ENCODE assay signal across 19 cellular contexts in genomic region chr10:4617626-4618025, GRCh38.
DNase-seq lines count a peak whose midpoint lies in the region; ATAC-seq, FAIRE-seq and TF ChIP-seq lines count a peak whose summit lies in the region.
"Had no signal": no experiment of that assay in that cellular context is flagged by ENCODE, and none has a peak within 500 bp of the region (broad histone marks: within the 10 kb centered on the region; RNA-seq: fewer than 3 reads in every experiment).

No MANE protein-coding gene starts in this region.

- CTCF ChIA-PET in GM12878 (lab: Yijun Ruan, JAX): interaction anchor here (0.6 to 1.3 kb wide), 2 partner anchors 11 to 901 kb away, joined by 3 read pairs; no protein-coding TSS in a partner anchor

- no peaks in the 10 kb centered on the region for H3K36me3 ChIP-seq in GM12878 (ENCODE audit: control insufficient read depth in 2 of 2, insufficient read depth in 2 of 2, low read length in 1 of 2)
- H3K36me3 ChIP-seq: BE2C had no signal

- no peaks in the 10 kb centered on the region for H3K79me2 ChIP-seq in GM12878 (ENCODE audit: control insufficient read depth, insufficient read depth, low read length)

- no peak for FAIRE-seq in GM12878 (lab: Jason Lieb, UNC)
- FAIRE-seq: GM12892, GM19239, HepG2, HTR-8/SVneo had no signal

- no peak for TF ChIP-seq CTCF in GM12878 (IDR thresholded peaks at IDR 0.05 in 2 of 3, conservative IDR thresholded peaks at IDR 0.05 in 1 of 3; ENCODE audit: control insufficient read depth in 2 of 3, extremely low read depth in 1 of 3, insufficient read depth in 1 of 3, low read depth in 3 of 3, low read length in 3 of 3)

- ATAC-seq in GM19025 (IDR thresholded peaks at IDR 0.05; ENCODE audit: low read depth, unreplicated experiment): peak; percentile 55
- ATAC-seq in HG02885 (IDR thresholded peaks at IDR 0.05; ENCODE audit: poor library complexity, unreplicated experiment): peak; percentile 47
- ATAC-seq in GM12878: peak; percentile 34; the same call in 2 of the 3 replicates
- ATAC-seq in GM21423 (IDR thresholded peaks at IDR 0.05; ENCODE audit: unreplicated experiment): no peak
- ATAC-seq: A549, HepG2 had no signal

- TF ChIP-seq POLR2A in GM12878 (IDR thresholded peaks at IDR 0.05; ENCODE audit: low read depth, low read length): no peak

- H3K27ac ChIP-seq in GM12878 (ENCODE audit: control insufficient read depth, insufficient read depth): no peak overlapping the region
- H3K27ac ChIP-seq: A549, C4-2B, KMS-11 had no signal

- in situ Hi-C loops in GM12878 (cut with MboI): no loop called here

- H3K9me3 ChIP-seq in GM12878 (replicated peaks; ENCODE audit: control insufficient read depth, insufficient read depth, low read length): no peaks in the 10 kb centered on the region; the same call in 2 of the 3 replicates
- H3K9me3 ChIP-seq: A549, BE2C had no signal

- no TSS peak for BruUV-seq in GM12878 (replicated peaks; lab: Mats Ljungman, UMichigan)

- no peak overlapping the region for H3K9ac ChIP-seq in GM12878 (ENCODE audit: control insufficient read depth, insufficient read depth, low read length)
- H3K9ac ChIP-seq: KMS-11 had no signal

- no peak overlapping the region for H3K4me3 ChIP-seq in GM12878
- H3K4me3 ChIP-seq: A549 had no signal

- 0% methylated on average over 1 of the region's 1 CpG for WGBS in GM12878 (ENCODE audit: insufficient coverage, insufficient replicate concordance, low lambda C conversion rate, missing lambda C conversion rate)

- POLR2A ChIA-PET in GM12878 (lab: Charles Lee): no interaction called here

- no peak for TF ChIP-seq EP300 in GM12878 (IDR thresholded peaks at IDR 0.05; ENCODE audit: borderline replicate concordance in 1 of 2, control insufficient read depth in 1 of 2, low read depth in 2 of 2, low read length in 2 of 2)

- no peaks in the 10 kb centered on the region for H3K4me1 ChIP-seq in GM12878 (ENCODE audit: control insufficient read depth, insufficient read depth, low read length)
- H3K4me1 ChIP-seq: A549, BE2C had no signal

- no peak for TF ChIP-seq RAD21 in GM12878 (IDR thresholded peaks at IDR 0.05; ENCODE audit: insufficient read depth, low read depth, low read length)

- SMC1A ChIA-PET in GM12878 (lab: Charles Lee; ENCODE audit: uncharacterized antibody, unreplicated experiment): interaction anchor here (0.7 to 1.0 kb wide), 2 partner anchors 24 to 448 kb away, joined by 3 read pairs; no protein-coding TSS in a partner anchor

- intact Hi-C loops in GM12878 (cut with micrococcal nuclease; ENCODE audit: unreplicated experiment): no loop called here

- no peak overlapping the region for H2AFZ ChIP-seq in GM12878 (ENCODE audit: control insufficient read depth, low read depth, low read length)

- H4K20me1 ChIP-seq in GM12878 (ENCODE audit: control insufficient read depth, insufficient read depth): no peaks in the 10 kb centered on the region

- H3K4me2 ChIP-seq in GM12878 (ENCODE audit: control insufficient read depth, insufficient read depth): no peak overlapping the region
- H3K4me2 ChIP-seq: A549, KMS-11 had no signal

- no peaks in the 10 kb centered on the region for H3K27me3 ChIP-seq in GM12878 (replicated peaks in 1 of 2; ENCODE audit: control insufficient read depth in 2 of 2, insufficient read depth in 2 of 2, low read length in 1 of 2)
- H3K27me3 ChIP-seq: BE2C had no signal

- RAD21 ChIA-PET in GM12878 (lab: Charles Lee; ENCODE audit: unreplicated experiment): no interaction called here

- no peak for DNase-seq in GM12878 (ENCODE audit: low read depth, low spot score)
- no peak for DNase-seq in stimulated activated CD4-positive, alpha-beta T cell treated with anti-CD3 and anti-CD28 coated beads, Interleukin-4, amount 100 ng/mL, for 1 hour
- DNase-seq in T-helper 1 cell: no peak
- DNase-seq in OCI-M1 (lab: John Stamatoyannopoulos, UW): no peak
- DNase-seq: BE2C; CD4-positive, alpha-beta memory T cell; DMS79; GOT3; H9 had no signal

TF ChIP-seq in GM12878, 131 proteins besides CTCF, POLR2A, EP300 and RAD21:
- TF ChIP-seq MLLT1 (IDR thresholded peaks at IDR 0.05) (no peak), SUZ12 (IDR thresholded peaks at IDR 0.05; ENCODE audit: unreplicated experiment) (no peak), CHD2 (IDR thresholded peaks at IDR 0.05; ENCODE audit: borderline replicate concordance, low read depth, low read length) (no peak), NR2C1 (IDR thresholded peaks at IDR 0.05) (no peak), CEBPB (IDR thresholded peaks at IDR 0.05; ENCODE audit: borderline replicate concordance in 1 of 2, low read depth in 2 of 2, low read length in 2 of 2) (no peak), WRNIP1 (IDR thresholded peaks at IDR 0.05; ENCODE audit: borderline replicate concordance, low read depth, low read length) (no peak), PKNOX1 (IDR thresholded peaks at IDR 0.05) (no peak), MEF2A (IDR thresholded peaks at IDR 0.05; ENCODE audit: insufficient read depth, low read depth, low read length) (no peak), ZBED1 (IDR thresholded peaks at IDR 0.05; ENCODE audit: borderline replicate concordance) (no peak), PML (IDR thresholded peaks at IDR 0.05; ENCODE audit: low read length) (no peak), SREBF1 (IDR thresholded peaks at IDR 0.05; ENCODE audit: low read length) (no peak), ZNF384 (IDR thresholded peaks at IDR 0.05; ENCODE audit: borderline replicate concordance, low read depth, low read length) (no peak), KAT2A (conservative IDR thresholded peaks at IDR 0.05; ENCODE audit: control insufficient read depth, low read depth, low read length) (no peak), RUNX3 (IDR thresholded peaks at IDR 0.05; ENCODE audit: low read length) (no peak), SPI1 (IDR thresholded peaks at IDR 0.05; ENCODE audit: borderline replicate concordance, insufficient read depth, low read depth, low read length) (no peak), SUPT20H (IDR thresholded peaks at IDR 0.05; ENCODE audit: borderline replicate concordance, control insufficient read depth, low read depth, low read length) (no peak), NR2C2 (IDR thresholded peaks at IDR 0.05; ENCODE audit: borderline replicate concordance, control insufficient read depth, insufficient read length, low read depth) (no peak)
- TF ChIP-seq, protein P1, sequence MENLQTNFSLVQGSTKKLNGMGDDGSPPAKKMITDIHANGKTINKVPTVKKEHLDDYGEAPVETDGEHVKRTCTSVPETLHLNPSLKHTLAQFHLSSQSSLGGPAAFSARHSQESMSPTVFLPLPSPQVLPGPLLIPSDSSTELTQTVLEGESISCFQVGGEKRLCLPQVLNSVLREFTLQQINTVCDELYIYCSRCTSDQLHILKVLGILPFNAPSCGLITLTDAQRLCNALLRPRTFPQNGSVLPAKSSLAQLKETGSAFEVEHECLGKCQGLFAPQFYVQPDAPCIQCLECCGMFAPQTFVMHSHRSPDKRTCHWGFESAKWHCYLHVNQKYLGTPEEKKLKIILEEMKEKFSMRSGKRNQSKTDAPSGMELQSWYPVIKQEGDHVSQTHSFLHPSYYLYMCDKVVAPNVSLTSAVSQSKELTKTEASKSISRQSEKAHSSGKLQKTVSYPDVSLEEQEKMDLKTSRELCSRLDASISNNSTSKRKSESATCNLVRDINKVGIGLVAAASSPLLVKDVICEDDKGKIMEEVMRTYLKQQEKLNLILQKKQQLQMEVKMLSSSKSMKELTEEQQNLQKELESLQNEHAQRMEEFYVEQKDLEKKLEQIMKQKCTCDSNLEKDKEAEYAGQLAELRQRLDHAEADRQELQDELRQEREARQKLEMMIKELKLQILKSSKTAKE (IDR thresholded peaks at IDR 0.05; ENCODE audit: low read depth, poor library complexity, severe bottlenecking): no peak
- TF ChIP-seq, protein P2, sequence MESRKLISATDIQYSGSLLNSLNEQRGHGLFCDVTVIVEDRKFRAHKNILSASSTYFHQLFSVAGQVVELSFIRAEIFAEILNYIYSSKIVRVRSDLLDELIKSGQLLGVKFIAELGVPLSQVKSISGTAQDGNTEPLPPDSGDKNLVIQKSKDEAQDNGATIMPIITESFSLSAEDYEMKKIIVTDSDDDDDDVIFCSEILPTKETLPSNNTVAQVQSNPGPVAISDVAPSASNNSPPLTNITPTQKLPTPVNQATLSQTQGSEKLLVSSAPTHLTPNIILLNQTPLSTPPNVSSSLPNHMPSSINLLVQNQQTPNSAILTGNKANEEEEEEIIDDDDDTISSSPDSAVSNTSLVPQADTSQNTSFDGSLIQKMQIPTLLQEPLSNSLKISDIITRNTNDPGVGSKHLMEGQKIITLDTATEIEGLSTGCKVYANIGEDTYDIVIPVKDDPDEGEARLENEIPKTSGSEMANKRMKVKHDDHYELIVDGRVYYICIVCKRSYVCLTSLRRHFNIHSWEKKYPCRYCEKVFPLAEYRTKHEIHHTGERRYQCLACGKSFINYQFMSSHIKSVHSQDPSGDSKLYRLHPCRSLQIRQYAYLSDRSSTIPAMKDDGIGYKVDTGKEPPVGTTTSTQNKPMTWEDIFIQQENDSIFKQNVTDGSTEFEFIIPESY (IDR thresholded peaks at IDR 0.05): no peak
